ENCODE assay signal across 8 cellular contexts in the genomic region with DNA sequence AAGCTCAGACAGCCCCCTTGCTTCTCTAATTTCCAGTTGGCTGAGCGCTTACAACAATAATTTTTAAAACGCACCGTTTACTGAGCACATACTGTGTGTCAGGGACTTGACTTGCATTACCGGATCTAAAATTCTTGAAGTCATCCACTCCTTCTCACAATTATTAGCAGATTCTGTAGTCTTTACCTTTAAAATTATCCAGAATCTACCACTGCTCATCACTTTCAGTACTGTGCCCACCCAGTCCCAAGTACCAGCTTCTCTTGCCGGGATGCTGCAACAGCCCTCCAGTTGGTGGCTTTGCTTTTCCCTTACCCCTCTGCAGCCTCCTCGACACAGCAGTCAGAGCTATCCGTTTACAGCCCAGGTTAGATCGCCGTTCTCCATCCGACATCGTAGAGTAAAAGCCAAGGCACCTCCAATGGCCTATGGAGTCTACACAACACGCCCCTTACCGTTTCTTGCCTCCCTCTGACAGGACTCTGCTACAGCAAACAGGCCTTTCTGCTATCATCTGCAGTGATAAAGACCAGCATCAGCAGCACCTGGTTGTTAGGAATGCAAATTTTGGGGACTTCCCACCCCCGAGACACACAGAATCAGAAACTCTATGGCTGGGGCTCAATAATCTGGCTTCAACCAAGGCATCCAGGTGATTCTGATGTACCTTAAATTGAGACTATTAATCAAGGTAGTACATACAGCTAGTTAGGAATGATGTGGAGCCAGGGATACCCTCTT.
DNase-seq lines count a peak whose midpoint lies in the region; ATAC-seq, FAIRE-seq and TF ChIP-seq lines count a peak whose summit lies in the region.

No MANE protein-coding gene starts in this region.

- ATAC-seq in GM18873 (IDR thresholded peaks at IDR 0.05; ENCODE audit: low FRiP score, unreplicated experiment) (peak; percentile 23), mucosa of descending colon (no peak), HG03432 (IDR thresholded peaks at IDR 0.05; ENCODE audit: unreplicated experiment) (no peak), HG03460 (IDR thresholded peaks at IDR 0.05; ENCODE audit: unreplicated experiment) (no peak)

- H3K36me3 ChIP-seq in bronchial epithelial cell (ENCODE audit: control insufficient read depth, insufficient read depth, low read length) (no peaks in the 10 kb centered on the region), mucosa of descending colon (ENCODE audit: low read depth) (no peaks in the 10 kb centered on the region)

- no peaks in the 10 kb centered on the region for H3K9me3 ChIP-seq in mucosa of descending colon

- intact Hi-C loops in mucosa of descending colon (cut with DNase I, micrococcal nuclease) = no loop called here

- DNase-seq in Jurkat, Clone E6-1 (ENCODE audit: low read depth, low spot score) = no peak
- DNase-seq in bronchial epithelial cell (ENCODE audit: low read depth) (no peak), mucosa of descending colon (peak in 2 of 3 donors; percentile 4 to 25)
- no peak for DNase-seq in effector CD8-positive, alpha-beta T cell (lab: John Stamatoyannopoulos, UW)
- no peak for DNase-seq in central memory CD4-positive, alpha-beta T cell

- H3K4me1 ChIP-seq in mucosa of descending colon (ENCODE audit: low read depth) = peaks cover 14% of the 10 kb centered on the region

- H3K4me3 ChIP-seq in Jurkat, Clone E6-1 (ENCODE audit: low read length) = peak overlapping the region; percentile 59
- H3K4me3 ChIP-seq in bronchial epithelial cell (ENCODE audit: low read depth, low read length) (peak overlapping the region; percentile 61), mucosa of descending colon (no peak overlapping the region)

- no peak for FAIRE-seq in bronchial epithelial cell (lab: Jason Lieb, UNC)

- no peaks in the 10 kb centered on the region for H3K27me3 ChIP-seq in bronchial epithelial cell (ENCODE audit: control insufficient read depth, insufficient read depth, low read length)

- no peak for TF ChIP-seq CTCF in bronchial epithelial cell (IDR thresholded peaks at IDR 0.05; ENCODE audit: insufficient read depth, low read length, severe bottlenecking)
- no peak for TF ChIP-seq CTCF in mucosa of descending colon (IDR thresholded peaks at IDR 0.05)

Comparison
In these comparisons a context has a peak if more than half of its experiments do, and no peak if none do; other contexts are left out.
1. DNase-seq: peak in mucosa of descending colon (2 of 3); none in Jurkat, Clone E6-1 (single experiment), bronchial epithelial cell (single experiment), effector CD8-positive, alpha-beta T cell (single experiment) and central memory CD4-positive, alpha-beta T cell (single experiment).